Comparison of ENCODE assay signal across 10 cellular contexts in genomic region chr10:100014129-100014762, GRCh38.
DNase-seq lines count a peak whose midpoint lies in the region; ATAC-seq and FAIRE-seq lines count a peak whose summit lies in the region.
"Had no signal": no experiment of that assay in that cellular context is flagged by ENCODE, and none has a peak within 500 bp of the region (broad histone marks: within the 10 kb centered on the region; RNA-seq: fewer than 3 reads in every experiment).

No MANE protein-coding gene starts in this region.

- no peaks in the 10 kb centered on the region for H3K9me3 Mint-ChIP-seq in activated T-cell treated with anti-CD3 and anti-CD28 coated beads, Interleukin-2, amount 50 U/mL, for 24 hours

- H3K27ac ChIP-seq in BLaER1: 0 out of 2 replicates have a peak overlapping the region, but pooled peaks have one; percentile 25

- H3K4me1 ChIP-seq in BLaER1: peaks cover 16% of the 10 kb centered on the region

- no peaks in the 10 kb centered on the region for H4K20me1 ChIP-seq in BLaER1

- H3K4me3 Mint-ChIP-seq in activated T-cell treated with anti-CD3 and anti-CD28 coated beads, Interleukin-2, amount 50 U/mL, for 24 hours: no peak overlapping the region

- H3K4me3 ChIP-seq in BLaER1: no peak overlapping the region

- DNase-seq in NCI-H1436 treated with DMSO at 0.1 percent for 48 hours (lab: John Stamatoyannopoulos, UW) (peak; percentile 62), HTR-8/SVneo (ENCODE audit: insufficient read length, low spot score) (no peak)
- DNase-seq in activated T-cell treated with anti-CD3 and anti-CD28 coated beads, Interleukin-2, amount 50 U/mL, for 24 hours: no peak
- DNase-seq in activated naive CD4-positive, alpha-beta T cell treated with Interleukin-2 at 50 U/mL for 16 hours: no peak
- DNase-seq: effector memory CD4-positive, alpha-beta T cell; PC-3 had no signal

- ATAC-seq in GM19043 (IDR thresholded peaks at IDR 0.05; ENCODE audit: low read depth, unreplicated experiment): peak; percentile 76
- ATAC-seq in HG02884 (IDR thresholded peaks at IDR 0.05; ENCODE audit: unreplicated experiment): peak; percentile 64
- ATAC-seq in HG03457 (IDR thresholded peaks at IDR 0.05; ENCODE audit: unreplicated experiment): no peak
- ATAC-seq: PC-3 had no signal

- no peaks in the 10 kb centered on the region for H3K27me3 ChIP-seq in BLaER1

- H3K4me2 ChIP-seq in BLaER1: peak overlapping the region; percentile 30

- no peaks in the 10 kb centered on the region for H3K36me3 Mint-ChIP-seq in activated T-cell treated with anti-CD3 and anti-CD28 coated beads, Interleukin-2, amount 50 U/mL, for 24 hours (ENCODE audit: low read depth)

- H3K27ac Mint-ChIP-seq in activated T-cell treated with anti-CD3 and anti-CD28 coated beads, Interleukin-2, amount 50 U/mL, for 24 hours: no peak overlapping the region

- no peaks in the 10 kb centered on the region; the same call in 1 of the 2 replicates for H3K9me3 ChIP-seq in BLaER1

- H3K27me3 Mint-ChIP-seq in activated T-cell treated with anti-CD3 and anti-CD28 coated beads, Interleukin-2, amount 50 U/mL, for 24 hours: peaks cover 4% of the 10 kb centered on the region

- H3K36me3 ChIP-seq in BLaER1: no peaks in the 10 kb centered on the region

- H3K4me1 Mint-ChIP-seq in activated T-cell treated with anti-CD3 and anti-CD28 coated beads, Interleukin-2, amount 50 U/mL, for 24 hours (ENCODE audit: low read depth): peaks cover 11% of the 10 kb centered on the region

- no peak overlapping the region for H3K9ac ChIP-seq in BLaER1

- no peak for FAIRE-seq in HTR-8/SVneo (lab: Jason Lieb, UNC)
